9 cellular contexts compared by ENCODE assay signal in the genomic region with DNA sequence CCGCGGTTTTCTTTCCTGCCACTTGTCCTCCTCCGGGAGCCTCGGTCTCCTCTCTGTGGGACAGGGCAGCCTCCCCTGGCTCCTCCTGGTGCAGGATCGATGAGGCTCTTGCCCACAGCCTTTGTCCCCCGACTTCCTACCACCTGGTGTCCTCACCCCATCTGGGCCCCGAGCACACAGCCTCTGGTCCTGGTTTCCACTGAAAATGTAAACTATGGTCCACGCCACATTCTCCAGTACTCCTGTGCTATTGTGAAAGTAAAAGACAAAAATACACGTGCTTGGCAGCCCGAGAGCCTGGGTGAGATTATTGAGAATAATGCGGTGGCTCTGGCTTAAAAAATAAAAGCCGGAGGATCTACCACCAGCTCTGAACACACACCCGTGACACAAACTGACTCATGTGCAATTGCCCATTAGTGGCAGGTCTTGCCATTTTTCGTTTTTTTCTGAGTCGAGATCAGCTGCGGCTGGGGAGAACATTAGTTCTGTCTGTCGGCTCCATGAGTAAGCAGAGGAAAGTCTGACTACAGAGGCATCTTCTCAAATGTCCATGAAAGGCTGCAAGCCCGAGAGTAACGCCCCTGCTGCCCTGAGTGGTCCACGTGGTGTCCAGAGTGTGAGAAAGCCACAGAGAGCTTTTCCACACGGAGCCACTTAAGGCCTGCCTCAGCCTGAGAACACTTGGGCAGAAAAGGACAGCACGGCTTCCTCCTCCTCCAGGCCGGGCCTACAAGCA. TPM values are rescaled to one million over a fixed set of nuclear protein-coding genes. Genes with fewer than 3 reads are reported as not detected.
A peak's percentile ranks its signal among the peaks of the same experiment; 100 is the strongest.
DNase-seq lines count a peak whose midpoint lies in the region; TF ChIP-seq lines count a peak whose summit lies in the region.
"Had no signal": no experiment of that assay in that cellular context is flagged by ENCODE, and none has a peak within 500 bp of the region (broad histone marks: within the 10 kb centered on the region; RNA-seq: fewer than 3 reads in every experiment).

No MANE protein-coding gene starts in this region.

- peak overlapping the region; percentile 57 for H3K4me3 ChIP-seq in ACC112 (ENCODE audit: low read depth, low read length)

- DNase-seq in M059J (ENCODE audit: low read depth): peak; percentile 90
- DNase-seq in fibroblast of peridontal ligament (ENCODE audit: extremely low read depth): peak; percentile 99
- DNase-seq in non-pigmented ciliary epithelial cell (ENCODE audit: low read depth): peak; percentile 77
- DNase-seq in GM13976 (ENCODE audit: low spot score): no peak
- DNase-seq in DMS 273 (lab: John Stamatoyannopoulos, UW; ENCODE audit: unreplicated experiment): no peak
- DNase-seq in NCI-H2227 treated with DMSO at 0.1 percent for 48 hours (lab: John Stamatoyannopoulos, UW): no peak
- DNase-seq in T-helper 9 cell: no peak
- DNase-seq: CD4-positive, CD25-positive, alpha-beta regulatory T cell had no signal

- H2AFZ ChIP-seq in ACC112 (ENCODE audit: low read length, unreplicated experiment): peak overlapping the region; percentile 61

- no peaks in the 10 kb centered on the region; the same call in 1 of the 2 replicates for H3K36me3 ChIP-seq in ACC112 (ENCODE audit: insufficient read depth, low read length)

- H3K27me3 ChIP-seq in ACC112 (ENCODE audit: insufficient read depth, low read length): no peaks in the 10 kb centered on the region

- H3K4me1 ChIP-seq in ACC112 (ENCODE audit: control insufficient read depth, insufficient read depth, low read length, unreplicated experiment): peaks cover 25% of the 10 kb centered on the region

- TF ChIP-seq CTCF in GM13976 (IDR thresholded peaks at IDR 0.05; ENCODE audit: borderline replicate concordance, control extremely low read depth, extremely low read depth, insufficient read depth, missing control alignments): no peak

- in situ Hi-C loops in GM13976 (cut with MboI; ENCODE audit: low sequenced_read_pairs, unreplicated experiment): no loop called here

- peaks cover 5% of the 10 kb centered on the region for H3K79me2 ChIP-seq in ACC112 (ENCODE audit: control insufficient read depth, insufficient read depth, low read length, unreplicated experiment)

- H3K27ac ChIP-seq in ACC112 (ENCODE audit: low read depth, low read length): peak overlapping the region; percentile 95

RNA-seq across cellular contexts. Expression of gene COL6A2, which starts 5.7 kb away (rescaled TPM):
- total RNA-seq in M059J (2014; rRNA removed; shearing (Covaris generic)): 131 and 240 TPM in 2 replicates

Comparison
In these comparisons a context has a peak if more than half of its experiments do, and no peak if none do; other contexts are left out.
1. DNase-seq: peak in M059J (single experiment), fibroblast of peridontal ligament (single experiment) and non-pigmented ciliary epithelial cell (single experiment); none in GM13976 (single experiment), DMS 273 (single experiment), NCI-H2227 treated with DMSO at 0.1 percent for 48 hours (single experiment) and T-helper 9 cell (single experiment).